In genomic region chr3:127373701-127374625, GRCh38 we compare ENCODE assay signal across 11 cellular contexts.
DNase-seq lines count a peak whose midpoint lies in the region; ATAC-seq, FAIRE-seq and TF ChIP-seq lines count a peak whose summit lies in the region.
"Had no signal": no experiment of that assay in that cellular context is flagged by ENCODE, and none has a peak within 500 bp of the region (broad histone marks: within the 10 kb centered on the region; RNA-seq: fewer than 3 reads in every experiment).

No MANE protein-coding gene starts in this region.

- BruUV-seq in GM12878 (replicated peaks; lab: Mats Ljungman, UMichigan), result no TSS peak

- WGBS in GM12878 (ENCODE audit: insufficient coverage, insufficient replicate concordance, low lambda C conversion rate, missing lambda C conversion rate), result 18% methylated on average over 13 of the region's 13 CpGs

- SMC1A ChIA-PET in GM12878 (lab: Charles Lee; ENCODE audit: uncharacterized antibody, unreplicated experiment), result no interaction called here

- H3K4me1 ChIP-seq in GM12878 (ENCODE audit: control insufficient read depth, insufficient read depth, low read length) (no peaks in the 10 kb centered on the region), neural progenitor cell (no peaks in the 10 kb centered on the region)

- no peaks in the 10 kb centered on the region; a peak in 1 of 4 replicates for H3K27me3 ChIP-seq in GM12878 (replicated peaks in 1 of 2; ENCODE audit: control insufficient read depth in 2 of 2, insufficient read depth in 2 of 2, low read length in 1 of 2)
- H3K27me3 ChIP-seq in neural progenitor cell, result no peaks in the 10 kb centered on the region
- H3K27me3 ChIP-seq: BLaER1 had no signal

- peak; percentile 19 for DNase-seq in NCI-H2196 (lab: John Stamatoyannopoulos, UW; ENCODE audit: unreplicated experiment)
- DNase-seq in NCI-H2196 treated with DMSO at 0.1 percent for 48 hours (lab: John Stamatoyannopoulos, UW; ENCODE audit: unreplicated experiment), result no peak
- DNase-seq in HT-29 (ENCODE audit: low spot score), result peak; percentile 16
- DNase-seq in GM12878 (ENCODE audit: low read depth, low spot score), result no peak
- DNase-seq in neural progenitor cell (ENCODE audit: low spot score), result peak; percentile 71
- no peak for DNase-seq in NCI-H446 (lab: John Stamatoyannopoulos, UW)
- DNase-seq in NCI-H1048 (lab: John Stamatoyannopoulos, UW), result no peak

- H3K79me2 ChIP-seq in GM12878 (ENCODE audit: control insufficient read depth, insufficient read depth, low read length) (no peaks in the 10 kb centered on the region), neural progenitor cell (ENCODE audit: low read depth) (no peaks in the 10 kb centered on the region)

- intact Hi-C loops in GM12878 (cut with micrococcal nuclease; ENCODE audit: unreplicated experiment), result no loop called here

- H3K27ac ChIP-seq in GM12878 (ENCODE audit: control insufficient read depth, insufficient read depth) (no peak overlapping the region), neural progenitor cell (no peak overlapping the region)
- H3K27ac ChIP-seq: BLaER1, SK-N-MC had no signal

- H3K36me3 ChIP-seq in GM12878 (ENCODE audit: control insufficient read depth in 2 of 2, insufficient read depth in 2 of 2, low read length in 1 of 2) (no peaks in the 10 kb centered on the region), neural progenitor cell (no peaks in the 10 kb centered on the region)
- H3K36me3 ChIP-seq: BLaER1 had no signal

- H3K9ac ChIP-seq in GM12878 (ENCODE audit: control insufficient read depth, insufficient read depth, low read length) (no peak overlapping the region), neural progenitor cell (no peak overlapping the region)
- H3K9ac ChIP-seq: BLaER1 had no signal

- H3K4me2 ChIP-seq in GM12878 (ENCODE audit: control insufficient read depth, insufficient read depth) (no peak overlapping the region), neural progenitor cell (no peak overlapping the region)
- H3K4me2 ChIP-seq: BLaER1 had no signal

- ATAC-seq in GM12878 (peak; percentile 62; the same call in 2 of the 3 replicates), GM21528 (IDR thresholded peaks at IDR 0.05; ENCODE audit: low FRiP score, unreplicated experiment) (no peak)

- peaks cover 53% of the 10 kb centered on the region for H3K4me1 Mint-ChIP-seq in neural progenitor cell

- no peak overlapping the region for H3K4me3 Mint-ChIP-seq in neural progenitor cell

- TF ChIP-seq CTCF in GM12878 (IDR thresholded peaks at IDR 0.05 in 2 of 3, conservative IDR thresholded peaks at IDR 0.05 in 1 of 3; ENCODE audit: control insufficient read depth in 2 of 3, extremely low read depth in 1 of 3, insufficient read depth in 1 of 3, low read depth in 3 of 3, low read length in 3 of 3), result peak; percentile 22 to 52 (median 50)
- peak; percentile 72 for TF ChIP-seq CTCF in neural progenitor cell (IDR thresholded peaks at IDR 0.05)

- peaks cover 2% of the 10 kb centered on the region for H3K9me3 Mint-ChIP-seq in neural progenitor cell

- no peaks in the 10 kb centered on the region for H3K36me3 Mint-ChIP-seq in neural progenitor cell

- peak; percentile 36; the same call in 1 of the 2 replicates for TF ChIP-seq RAD21 in GM12878 (IDR thresholded peaks at IDR 0.05; ENCODE audit: insufficient read depth, low read depth, low read length)

- POLR2A ChIA-PET in GM12878 (lab: Charles Lee), result no interaction called here

- peak overlapping the region; percentile 67 for H3K27ac Mint-ChIP-seq in neural progenitor cell

- TF ChIP-seq POLR2A in GM12878 (IDR thresholded peaks at IDR 0.05; ENCODE audit: low read depth, low read length), result no peak

- peaks cover 5% of the 10 kb centered on the region for H3K27me3 Mint-ChIP-seq in neural progenitor cell (ENCODE audit: insufficient read depth, low read depth)

- FAIRE-seq in GM12878 (lab: Jason Lieb, UNC), result no peak
- FAIRE-seq: colon had no signal

- no peak for TF ChIP-seq EP300 in GM12878 (IDR thresholded peaks at IDR 0.05; ENCODE audit: borderline replicate concordance in 1 of 2, control insufficient read depth in 1 of 2, low read depth in 2 of 2, low read length in 2 of 2)

- CTCF ChIA-PET in GM12878 (lab: Yijun Ruan, JAX), result interaction anchor here (0.7 to 1.8 kb wide), 10 partner anchors 23 to 545 kb away, joined by 3 to 6 read pairs (median 3); no protein-coding TSS in a partner anchor

- H2AFZ ChIP-seq in GM12878 (ENCODE audit: control insufficient read depth, low read depth, low read length), result no peak overlapping the region
- H2AFZ ChIP-seq in neural progenitor cell (replicated peaks), result no peak overlapping the region

- H3F3A ChIP-seq in neural progenitor cell (ENCODE audit: low read depth), result no peaks in the 10 kb centered on the region

- H4K20me1 ChIP-seq in GM12878 (ENCODE audit: control insufficient read depth, insufficient read depth) (no peaks in the 10 kb centered on the region; the same call in 1 of the 2 replicates), neural progenitor cell (ENCODE audit: low read depth) (no peaks in the 10 kb centered on the region)
- H4K20me1 ChIP-seq: BLaER1 had no signal

- RAD21 ChIA-PET in GM12878 (lab: Charles Lee; ENCODE audit: unreplicated experiment), result interaction anchor here (1.4 kb wide), 1 partner anchor 82 kb away, joined by 4 read pairs; no protein-coding TSS in a partner anchor

- H3K9me3 ChIP-seq in GM12878 (replicated peaks; ENCODE audit: control insufficient read depth, insufficient read depth, low read length), result no peaks in the 10 kb centered on the region
- no peaks in the 10 kb centered on the region for H3K9me3 ChIP-seq in neural progenitor cell (ENCODE audit: low read depth)
- H3K9me3 ChIP-seq: BLaER1 had no signal

- in situ Hi-C loops in GM12878 (cut with MboI), result no loop called here

- H3K4me3 ChIP-seq in GM12878 (no peak overlapping the region), neural progenitor cell (no peak overlapping the region)
- H3K4me3 ChIP-seq: BLaER1, SK-N-MC had no signal

TF ChIP-seq in GM12878, 131 proteins besides CTCF, POLR2A, EP300 and RAD21:
- TF ChIP-seq FOXK2 (IDR thresholded peaks at IDR 0.05), result no peak
- no peak for TF ChIP-seq CHD1 (IDR thresholded peaks at IDR 0.05; ENCODE audit: low read depth, low read length)
- no peak for TF ChIP-seq ZNF217 (IDR thresholded peaks at IDR 0.05)
- TF ChIP-seq MAX (IDR thresholded peaks at IDR 0.05; ENCODE audit: low read depth, low read length), result no peak
- no peak for TF ChIP-seq SIN3A (IDR thresholded peaks at IDR 0.05; ENCODE audit: low read depth, low read length)
- no peak for TF ChIP-seq HDAC2 (IDR thresholded peaks at IDR 0.05)
- no peak for TF ChIP-seq SREBF2 (IDR thresholded peaks at IDR 0.05; ENCODE audit: low read length)
- TF ChIP-seq PBX3 (IDR thresholded peaks at IDR 0.05; ENCODE audit: insufficient replicate concordance, low read depth, low read length), result no peak
- TF ChIP-seq TCF7 (IDR thresholded peaks at IDR 0.05; ENCODE audit: borderline replicate concordance), result no peak
- TF ChIP-seq SRF (IDR thresholded peaks at IDR 0.05; ENCODE audit: low read depth in 2 of 2, low read length in 2 of 2), result no peak
- TF ChIP-seq POLR2AphosphoS2 (IDR thresholded peaks at IDR 0.05; ENCODE audit: low read depth, low read length), result no peak
- TF ChIP-seq HDGF (IDR thresholded peaks at IDR 0.05), result no peak
- TF ChIP-seq, protein P1, sequence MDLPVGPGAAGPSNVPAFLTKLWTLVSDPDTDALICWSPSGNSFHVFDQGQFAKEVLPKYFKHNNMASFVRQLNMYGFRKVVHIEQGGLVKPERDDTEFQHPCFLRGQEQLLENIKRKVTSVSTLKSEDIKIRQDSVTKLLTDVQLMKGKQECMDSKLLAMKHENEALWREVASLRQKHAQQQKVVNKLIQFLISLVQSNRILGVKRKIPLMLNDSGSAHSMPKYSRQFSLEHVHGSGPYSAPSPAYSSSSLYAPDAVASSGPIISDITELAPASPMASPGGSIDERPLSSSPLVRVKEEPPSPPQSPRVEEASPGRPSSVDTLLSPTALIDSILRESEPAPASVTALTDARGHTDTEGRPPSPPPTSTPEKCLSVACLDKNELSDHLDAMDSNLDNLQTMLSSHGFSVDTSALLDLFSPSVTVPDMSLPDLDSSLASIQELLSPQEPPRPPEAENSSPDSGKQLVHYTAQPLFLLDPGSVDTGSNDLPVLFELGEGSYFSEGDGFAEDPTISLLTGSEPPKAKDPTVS (IDR thresholded peaks at IDR 0.05; ENCODE audit: low read depth, low read length), result no peak
- TF ChIP-seq TCF12 (IDR thresholded peaks at IDR 0.05; ENCODE audit: low read depth, low read length), result no peak

Comparison
In these comparisons a context has a peak if more than half of its experiments do, and no peak if none do; other contexts are left out.
1. DNase-seq: peak in NCI-H2196 (single experiment), HT-29 (single experiment) and neural progenitor cell (single experiment); none in NCI-H2196 treated with DMSO at 0.1 percent for 48 hours (single experiment), GM12878 (single experiment), NCI-H446 (0 of 2) and NCI-H1048 (single experiment).